9 cellular contexts compared by ENCODE assay signal in the genomic region with DNA sequence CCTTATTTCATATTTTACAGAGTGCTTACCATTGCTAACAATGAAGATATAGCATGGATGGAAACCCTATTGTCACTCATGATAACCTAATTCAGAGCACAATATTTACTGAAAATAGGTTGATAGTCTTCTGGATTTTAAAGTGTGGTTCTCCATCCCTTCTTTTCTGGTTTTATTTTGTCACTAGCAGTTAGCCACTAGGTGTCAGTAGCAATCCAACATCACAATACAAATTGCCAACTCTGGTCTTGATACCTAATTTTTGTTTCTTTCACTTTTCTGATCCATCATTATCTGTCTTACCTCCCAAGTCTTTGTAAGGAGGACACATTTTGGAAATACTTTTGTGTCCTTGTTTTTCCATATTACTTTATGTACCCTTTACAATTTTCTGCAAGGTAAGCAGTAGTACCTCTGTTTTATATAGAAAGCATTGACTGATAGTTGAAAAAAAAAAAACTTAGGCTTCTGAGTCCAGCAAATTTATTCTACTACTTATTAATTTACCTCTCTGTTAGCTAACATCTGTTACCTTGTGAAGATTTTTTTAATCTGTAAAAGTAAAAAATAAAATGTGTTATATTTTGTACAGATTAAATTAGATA. TPM values are rescaled to one million over a fixed set of nuclear protein-coding genes. Genes with fewer than 3 reads are reported as not detected.
DNase-seq lines count a peak whose midpoint lies in the region; ATAC-seq, FAIRE-seq and TF ChIP-seq lines count a peak whose summit lies in the region.
"Had no signal": no experiment of that assay in that cellular context is flagged by ENCODE, and none has a peak within 500 bp of the region (broad histone marks: within the 10 kb centered on the region; RNA-seq: fewer than 3 reads in every experiment).

No MANE protein-coding gene starts in this region.

- H3K4me1 Mint-ChIP-seq in activated CD4-positive, alpha-beta T cell treated with anti-CD3 and anti-CD28 coated beads for 36 hours: no peaks in the 10 kb centered on the region
- H3K4me1 Mint-ChIP-seq: CD8-positive, alpha-beta memory T cell had no signal

- H3K4me1 ChIP-seq in fibroblast of lung (ENCODE audit: control insufficient read depth, extremely low read depth, insufficient read depth, low read length): no peaks in the 10 kb centered on the region

- TF ChIP-seq CTCF in NB4 (IDR thresholded peaks at IDR 0.05; ENCODE audit: low read depth, low read length) (peak; percentile 63), fibroblast of lung (conservative IDR thresholded peaks at IDR 0.05 in 1 of 2, IDR thresholded peaks at IDR 0.05 in 1 of 2; ENCODE audit: low read depth in 1 of 2, low read length in 2 of 2) (peak; percentile 78 to 80), omental fat pad (IDR thresholded peaks at IDR 0.05) (peak in 2 of 3 donors; percentile 8 to 23)

- no peaks in the 10 kb centered on the region for H3K9me3 Mint-ChIP-seq in activated CD4-positive, alpha-beta T cell treated with anti-CD3 and anti-CD28 coated beads for 36 hours (ENCODE audit: low read depth)
- H3K9me3 Mint-ChIP-seq: CD8-positive, alpha-beta memory T cell had no signal

- H3K4me2 ChIP-seq in fibroblast of lung (ENCODE audit: extremely low read depth, insufficient read depth, low read length): no peak overlapping the region

- H3K27me3 ChIP-seq in fibroblast of lung (ENCODE audit: control insufficient read depth, insufficient read depth, low read length): no peaks in the 10 kb centered on the region

- H3K4me3 ChIP-seq in NB4 (ENCODE audit: low read depth, low read length) (no peak overlapping the region), fibroblast of lung (replicated peaks in 1 of 4; ENCODE audit: control extremely low read depth in 1 of 4, insufficient read depth in 1 of 4, low read depth in 3 of 4, low read length in 4 of 4) (no peak overlapping the region)

- CTCF ChIA-PET in activated CD4-positive, alpha-beta T cell treated with anti-CD3 and anti-CD28 coated beads for 36 hours (lab: Charles Lee): interaction anchor here (0.6 to 5.8 kb wide), 8 partner anchors 15 to 230 kb away, joined by 3 to 116 read pairs (median 4); no protein-coding TSS in a partner anchor

- no peak overlapping the region for H3K27ac Mint-ChIP-seq in activated CD4-positive, alpha-beta T cell treated with anti-CD3 and anti-CD28 coated beads for 36 hours

- DNase-seq in activated CD4-positive, alpha-beta T cell treated with anti-CD3 and anti-CD28 coated beads for 36 hours: no peak
- DNase-seq in activated CD4-positive, alpha-beta T cell treated with anti-CD3 and anti-CD28 coated beads, Interleukin-2, amount 50 U/mL, for 1 hour: no peak
- DNase-seq in H54 (ENCODE audit: insufficient read length, low spot score) (no peak), NB4 (ENCODE audit: low read depth) (peak; percentile 63), SKM-1 (lab: John Stamatoyannopoulos, UW; ENCODE audit: unreplicated experiment) (peak; percentile 47), fibroblast of lung (ENCODE audit: low read depth in 2 of 2) (peak; percentile 40 to 75), omental fat pad (ENCODE audit: low spot score) (no peak), mesenteric fat pad (ENCODE audit: low spot score) (no peak)

- no peaks in the 10 kb centered on the region for H3K36me3 Mint-ChIP-seq in activated CD4-positive, alpha-beta T cell treated with anti-CD3 and anti-CD28 coated beads for 36 hours (ENCODE audit: low read depth)

- peak; percentile 60 for ATAC-seq in activated CD4-positive, alpha-beta T cell treated with anti-CD3 and anti-CD28 coated beads for 36 hours
- ATAC-seq in omental fat pad (ENCODE audit: low FRiP score): no peak

- H3K4me3 Mint-ChIP-seq in activated CD4-positive, alpha-beta T cell treated with anti-CD3 and anti-CD28 coated beads for 36 hours: no peak overlapping the region
- H3K4me3 Mint-ChIP-seq: CD8-positive, alpha-beta memory T cell had no signal

- no peaks in the 10 kb centered on the region for H3K27me3 Mint-ChIP-seq in activated CD4-positive, alpha-beta T cell treated with anti-CD3 and anti-CD28 coated beads for 36 hours
- H3K27me3 Mint-ChIP-seq: CD8-positive, alpha-beta memory T cell had no signal

- intact Hi-C loops in activated CD4-positive, alpha-beta T cell treated with anti-CD3 and anti-CD28 coated beads for 36 hours (cut with DNase I, micrococcal nuclease): loop anchor here (1.0 to 10.0 kb wide), 4 partner anchors 28 to 531 kb away; no protein-coding TSS in a partner anchor

- POLR2A ChIA-PET in activated CD4-positive, alpha-beta T cell treated with anti-CD3 and anti-CD28 coated beads for 36 hours (lab: Charles Lee): no interaction called here

- H2AFZ ChIP-seq in fibroblast of lung (ENCODE audit: low read length): no peak overlapping the region

- no peak overlapping the region for H3K27ac ChIP-seq in fibroblast of lung (ENCODE audit: insufficient read depth, low read length)

- no peaks in the 10 kb centered on the region for H3K9me3 ChIP-seq in fibroblast of lung (ENCODE audit: control insufficient read depth, insufficient read depth, low read depth, low read length)

- TF ChIP-seq POLR2A in H54 (IDR thresholded peaks at IDR 0.05; ENCODE audit: low read depth, low read length): no peak
- TF ChIP-seq POLR2A in NB4 (IDR thresholded peaks at IDR 0.05; ENCODE audit: extremely low read depth, insufficient read length): no peak

- H4K20me1 ChIP-seq in fibroblast of lung (ENCODE audit: control insufficient read depth, extremely low read depth, insufficient read depth, low read length): no peaks in the 10 kb centered on the region

- no peaks in the 10 kb centered on the region for H3K36me3 ChIP-seq in fibroblast of lung (ENCODE audit: control insufficient read depth, insufficient read depth, low read length)

- H3K9ac ChIP-seq in fibroblast of lung (ENCODE audit: insufficient read depth, low read length): no peak overlapping the region

- FAIRE-seq in H54 (lab: Jason Lieb, UNC): peak; percentile 80

- H3K79me2 ChIP-seq in fibroblast of lung (ENCODE audit: control insufficient read depth, insufficient read depth, low read length): no peaks in the 10 kb centered on the region

RNA-seq across cellular contexts. Expression of a gene that starts 28.3 kb away (rescaled TPM):
- total RNA-seq in activated CD4-positive, alpha-beta T cell treated with anti-CD3 and anti-CD28 coated beads for 36 hours: 1 to 10 TPM; 4.2 to 4.9 TPM
- total RNA-seq in fibroblast of lung: 29.9 and 33.4 TPM in 2 replicates
- 7.6 and 8.7 TPM in 2 replicates for polyA plus RNA-seq in fibroblast of lung
- polyA plus RNA-seq in fibroblast of lung (2012): 5.7 and 5.9 TPM in 2 replicates
- polyA minus RNA-seq in fibroblast of lung (ENCODE audit: low replicate concordance): 6.7 and 8.1 TPM in 2 replicates
- total RNA-seq in omental fat pad: 10 to 100 TPM; 43.1 to 62.6 (median 46.1) TPM
- total RNA-seq in mesenteric fat pad: 39.4 TPM

RNA-seq across cellular contexts. Expression of a gene that starts 29.0 kb away (rescaled TPM):
- total RNA-seq in activated CD4-positive, alpha-beta T cell treated with anti-CD3 and anti-CD28 coated beads for 36 hours: 1 to 10 TPM; 6.9 TPM
- total RNA-seq in fibroblast of lung: 6.1 and 10.0 TPM in 2 replicates
- polyA plus RNA-seq in fibroblast of lung: 4.3 and 5.2 TPM in 2 replicates
- 2.9 and 3.3 TPM in 2 replicates for polyA plus RNA-seq in fibroblast of lung (2012)
- 2.2 and 7.3 TPM in 2 replicates for polyA minus RNA-seq in fibroblast of lung (ENCODE audit: low replicate concordance)
- 1 to 10 TPM; 3.4 to 6.9 (median 5.5) TPM for total RNA-seq in omental fat pad
- 4.0 TPM for total RNA-seq in mesenteric fat pad

Comparison
In these comparisons a context has a peak if more than half of its experiments do, and no peak if none do; other contexts are left out.
1. DNase-seq: peak in NB4 (single experiment), SKM-1 (single experiment) and fibroblast of lung (2 of 2); none in activated CD4-positive, alpha-beta T cell treated with anti-CD3 and anti-CD28 coated beads for 36 hours (single experiment), activated CD4-positive, alpha-beta T cell treated with anti-CD3 and anti-CD28 coated beads, Interleukin-2, amount 50 U/mL, for 1 hour (single experiment), H54 (single experiment), omental fat pad (single experiment) and mesenteric fat pad (single experiment).
2. CTCF ChIP-seq: peak in every context shown above with its lines; median percentile 79 in fibroblast of lung; 63 in NB4; 16 in omental fat pad.